ENCODE assay signal across 14 cellular contexts in the genomic region with DNA sequence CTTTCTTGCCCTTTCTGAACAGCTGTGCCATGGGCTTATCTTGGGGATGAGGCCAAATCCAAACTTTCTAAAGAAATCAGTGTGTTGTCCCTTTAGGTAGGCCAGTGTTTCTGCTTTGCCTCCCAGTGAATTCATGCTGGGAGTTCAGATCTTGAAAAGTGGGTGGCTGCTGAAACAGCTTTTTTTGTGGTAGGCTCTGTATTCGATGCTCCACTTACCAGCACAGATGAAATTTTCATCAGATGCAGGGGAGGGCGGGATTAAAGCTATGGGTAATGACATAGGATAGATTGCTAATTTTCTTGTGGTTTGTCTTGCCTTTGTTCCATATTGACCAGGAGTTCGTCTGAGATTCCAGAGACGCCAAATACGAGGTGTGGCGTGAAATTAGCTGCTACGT. TPM values are rescaled to one million over a fixed set of nuclear protein-coding genes. Genes with fewer than 3 reads are reported as not detected.
A peak's percentile ranks its signal among the peaks of the same experiment; 100 is the strongest.
DNase-seq lines count a peak whose midpoint lies in the region; ATAC-seq and TF ChIP-seq lines count a peak whose summit lies in the region.
"Had no signal": no experiment of that assay in that cellular context is flagged by ENCODE, and none has a peak within 500 bp of the region (broad histone marks: within the 10 kb centered on the region; RNA-seq: fewer than 3 reads in every experiment).

No MANE protein-coding gene starts in this region.

- H2AFZ ChIP-seq in PC-9, result no peak overlapping the region
- H2AFZ ChIP-seq in hepatocyte, result no peak overlapping the region

- H3K4me3 ChIP-seq in PC-9 (peak overlapping the region; percentile 84; the same call in 1 of the 2 replicates), hepatocyte (no peak overlapping the region)
- H3K4me3 ChIP-seq: cardiac muscle cell had no signal

- no TSS peak for BruUV-seq in PC-9 (replicated peaks; lab: Mats Ljungman, UMichigan)

- no peaks in the 10 kb centered on the region for H3K36me3 ChIP-seq in PC-9 (ENCODE audit: low read depth)
- no peaks in the 10 kb centered on the region for H3K36me3 ChIP-seq in hepatocyte (replicated peaks; ENCODE audit: insufficient read depth, low read depth)
- H3K36me3 ChIP-seq: cardiac muscle cell, upper lobe of left lung had no signal

- H3K36me3 Mint-ChIP-seq in activated naive CD8-positive, alpha-beta T cell, result peaks cover 3% of the 10 kb centered on the region
- H3K36me3 Mint-ChIP-seq in activated naive CD8-positive, alpha-beta T cell treated with anti-CD3 and anti-CD28 coated beads, Interleukin-2, amount 50 U/mL, for 24 hours (ENCODE audit: low read depth), result no peaks in the 10 kb centered on the region

- H3K27me3 ChIP-seq in PC-9 (ENCODE audit: insufficient read depth, low read depth) (no peaks in the 10 kb centered on the region), hepatocyte (no peaks in the 10 kb centered on the region)
- H3K27me3 ChIP-seq: cardiac muscle cell, upper lobe of left lung had no signal

- CTCF ChIA-PET in PC-9 (lab: Charles Lee), result no interaction called here

- 91% methylated on average over 7 of the region's 7 CpGs for WGBS in hepatocyte (ENCODE audit: low lambda C conversion rate, missing lambda C conversion rate)

- H4K20me1 ChIP-seq in PC-9 (ENCODE audit: insufficient read depth), result peaks cover 25% of the 10 kb centered on the region
- peaks cover 44% of the 10 kb centered on the region for H4K20me1 ChIP-seq in hepatocyte (ENCODE audit: insufficient read depth, poor library complexity, severe bottlenecking)

- peaks cover 60% of the 10 kb centered on the region for H3K79me2 ChIP-seq in PC-9 (ENCODE audit: low read depth)
- H3K79me2 ChIP-seq in hepatocyte, result peaks cover 73% of the 10 kb centered on the region

- DNase-seq in activated naive CD8-positive, alpha-beta T cell treated with anti-CD3 and anti-CD28 coated beads, Interleukin-2, amount 50 U/mL, for 24 hours, result no peak
- DNase-seq in PC-9 (no peak), hepatocyte (ENCODE audit: low spot score) (no peak), superior temporal gyrus (ENCODE audit: extremely low spot score) (peak; percentile 25), NK-92 (lab: John Stamatoyannopoulos, UW; ENCODE audit: unreplicated experiment) (no peak), NCI-H524 treated with DMSO at 0.1 percent for 48 hours (lab: John Stamatoyannopoulos, UW) (no peak)
- DNase-seq: AML-193, NCI-H1048, NCI-H526, SHP77 treated with DMSO at 0.1 percent for 48 hours, upper lobe of left lung had no signal

- no peak overlapping the region for H3K27ac Mint-ChIP-seq in activated naive CD8-positive, alpha-beta T cell
- no peak overlapping the region for H3K27ac Mint-ChIP-seq in activated naive CD8-positive, alpha-beta T cell treated with anti-CD3 and anti-CD28 coated beads, Interleukin-2, amount 50 U/mL, for 24 hours

- no peaks in the 10 kb centered on the region for H3K9me3 Mint-ChIP-seq in activated naive CD8-positive, alpha-beta T cell (ENCODE audit: low read depth)
- no peaks in the 10 kb centered on the region for H3K9me3 Mint-ChIP-seq in activated naive CD8-positive, alpha-beta T cell treated with anti-CD3 and anti-CD28 coated beads, Interleukin-2, amount 50 U/mL, for 24 hours

- H3K9me2 ChIP-seq in PC-9 (ENCODE audit: insufficient read depth) (no peaks in the 10 kb centered on the region), hepatocyte (replicated peaks; ENCODE audit: insufficient read depth) (no peaks in the 10 kb centered on the region)

- no peak overlapping the region for H3K27ac ChIP-seq in PC-9
- H3K27ac ChIP-seq in hepatocyte, result no peak overlapping the region
- H3K27ac ChIP-seq: cardiac muscle cell, upper lobe of left lung had no signal

- H3K4me2 ChIP-seq in PC-9, result peak overlapping the region; percentile 95
- H3K4me2 ChIP-seq in hepatocyte, result peak overlapping the region; percentile 98

- H3K9me3 ChIP-seq in PC-9 (ENCODE audit: insufficient read depth, low read depth), result no peaks in the 10 kb centered on the region
- no peaks in the 10 kb centered on the region for H3K9me3 ChIP-seq in hepatocyte (ENCODE audit: low read depth)
- H3K9me3 ChIP-seq: upper lobe of left lung had no signal

- no peaks in the 10 kb centered on the region for H3K27me3 Mint-ChIP-seq in activated naive CD8-positive, alpha-beta T cell
- no peaks in the 10 kb centered on the region for H3K27me3 Mint-ChIP-seq in activated naive CD8-positive, alpha-beta T cell treated with anti-CD3 and anti-CD28 coated beads, Interleukin-2, amount 50 U/mL, for 24 hours

- intact Hi-C loops in PC-9 (cut with micrococcal nuclease; ENCODE audit: unreplicated experiment), result no loop called here

- no peak for ATAC-seq in activated naive CD8-positive, alpha-beta T cell treated with anti-CD3 and anti-CD28 coated beads, Interleukin-2, amount 50 U/mL, for 24 hours
- ATAC-seq in GM21381 (IDR thresholded peaks at IDR 0.05; ENCODE audit: unreplicated experiment), result no peak

- no peak for TF ChIP-seq CTCF in PC-9 (conservative IDR thresholded peaks at IDR 0.05)
- TF ChIP-seq CTCF in hepatocyte (IDR thresholded peaks at IDR 0.05; ENCODE audit: poor library complexity), result no peak

- peaks cover 14% of the 10 kb centered on the region for H3F3A ChIP-seq in PC-9 (ENCODE audit: insufficient read depth, low read depth)

- peaks cover 29% of the 10 kb centered on the region for H3K4me1 ChIP-seq in PC-9 (replicated peaks; ENCODE audit: insufficient read depth)
- peaks cover 45% of the 10 kb centered on the region for H3K4me1 ChIP-seq in hepatocyte (ENCODE audit: insufficient read depth)

- H3K4me3 Mint-ChIP-seq in activated naive CD8-positive, alpha-beta T cell, result peak overlapping the region; percentile 76
- no peak overlapping the region for H3K4me3 Mint-ChIP-seq in activated naive CD8-positive, alpha-beta T cell treated with anti-CD3 and anti-CD28 coated beads, Interleukin-2, amount 50 U/mL, for 24 hours

- POLR2A ChIA-PET in PC-9 (lab: Charles Lee; ENCODE audit: unreplicated experiment), result no interaction called here

- peaks cover 57% of the 10 kb centered on the region for H3K4me1 Mint-ChIP-seq in activated naive CD8-positive, alpha-beta T cell (ENCODE audit: low read depth)
- H3K4me1 Mint-ChIP-seq in activated naive CD8-positive, alpha-beta T cell treated with anti-CD3 and anti-CD28 coated beads, Interleukin-2, amount 50 U/mL, for 24 hours, result peaks cover 47% of the 10 kb centered on the region

RNA-seq across cellular contexts. Expression of a gene that starts 2.8 kb away (rescaled TPM):
- total RNA-seq in PC-9 (2021) (14.2 and 19.6 TPM in 2 replicates), hepatocyte (13.0 and 15.9 TPM in 2 replicates)
- polyA plus RNA-seq in hepatocyte, result 2.7 and 3.5 TPM in 2 replicates

RNA-seq across cellular contexts. Expression of a gene that starts 10.7 kb away (rescaled TPM):
- total RNA-seq in PC-9 (2021) (0.57 and 0.58 TPM in 2 replicates), hepatocyte (0.03 and 0.08 TPM in 2 replicates)
- 0.19 TPM in 1 of 2 replicates, not detected in the other for polyA plus RNA-seq in hepatocyte
- polyA plus RNA-seq: cardiac muscle cell had no signal

RNA-seq across cellular contexts. Expression of a gene that starts 57.5 kb away (rescaled TPM):
- total RNA-seq in PC-9 (2021) (50.6 and 56.2 TPM in 2 replicates), hepatocyte (44.9 and 58.7 TPM in 2 replicates)
- polyA plus RNA-seq in hepatocyte, result 25.8 and 29.4 TPM in 2 replicates
